2 cellular contexts compared by ENCODE assay signal in genomic region chr9:72362680-72363139, GRCh38.
TF ChIP-seq lines count a peak whose summit lies in the region.

No MANE protein-coding gene starts in this region.

TF ChIP-seq in SK-N-SH, 30 proteins besides CTCF, POLR2A, EP300 and RAD21 (continued from another document):
- no peak for TF ChIP-seq PBX3 (IDR thresholded peaks at IDR 0.05)
- TF ChIP-seq TEAD4 (IDR thresholded peaks at IDR 0.05; ENCODE audit: borderline replicate concordance, insufficient read depth) = no peak
- no peak for TF ChIP-seq FOXJ3 (CRISPR knock-in tag; IDR thresholded peaks at IDR 0.05)
- no peak for TF ChIP-seq GABPA (IDR thresholded peaks at IDR 0.05; ENCODE audit: low read depth)
- no peak for TF ChIP-seq POLR2AphosphoS5 (IDR thresholded peaks at IDR 0.05; ENCODE audit: low read depth, low read length)
- TF ChIP-seq REST (IDR thresholded peaks at IDR 0.05; ENCODE audit: low read depth, low read length) = no peak
- TF ChIP-seq MEF2A (IDR thresholded peaks at IDR 0.05; ENCODE audit: borderline replicate concordance, low read depth) = peak; percentile 73; the same call in 1 of the 2 replicates
- TF ChIP-seq FOSL2 (IDR thresholded peaks at IDR 0.05; ENCODE audit: borderline replicate concordance, low read depth) = no peak
- no peak for TF ChIP-seq ELF1 (IDR thresholded peaks at IDR 0.05)
- TF ChIP-seq NFIC (IDR thresholded peaks at IDR 0.05; ENCODE audit: borderline replicate concordance) = no peak
- TF ChIP-seq RFX5 (IDR thresholded peaks at IDR 0.05; ENCODE audit: low read length) = no peak
- no peak for TF ChIP-seq JUND (IDR thresholded peaks at IDR 0.05)
- peak; percentile 50 for TF ChIP-seq MAX (IDR thresholded peaks at IDR 0.05; ENCODE audit: low read depth)
- TF ChIP-seq MXI1 (IDR thresholded peaks at IDR 0.05; ENCODE audit: low read depth, low read length) = peak; percentile 98
- TF ChIP-seq RCOR1 (IDR thresholded peaks at IDR 0.05; ENCODE audit: low read length) = no peak
- no peak for TF ChIP-seq SMC3 (IDR thresholded peaks at IDR 0.05; ENCODE audit: low read depth, low read length)
- no peak for TF ChIP-seq TCF12 (IDR thresholded peaks at IDR 0.05)
- TF ChIP-seq USF1 (IDR thresholded peaks at IDR 0.05; ENCODE audit: borderline replicate concordance, low read depth) = peak; percentile 62; the same call in 1 of the 2 replicates
- TF ChIP-seq ZBTB33 (IDR thresholded peaks at IDR 0.05; ENCODE audit: borderline replicate concordance, low read depth) = no peak
- TF ChIP-seq USF2 (IDR thresholded peaks at IDR 0.05; ENCODE audit: borderline replicate concordance, low read depth, low read length) = no peak
- TF ChIP-seq EZH2phosphoT487 (IDR thresholded peaks at IDR 0.05; ENCODE audit: borderline replicate concordance, low read depth) = no peak
- no peak for TF ChIP-seq NRF1 (IDR thresholded peaks at IDR 0.05; ENCODE audit: low read depth, low read length)
- no peak for TF ChIP-seq CHD2 (IDR thresholded peaks at IDR 0.05; ENCODE audit: low read length, partially characterized antibody)
- no peak for TF ChIP-seq YY1 (IDR thresholded peaks at IDR 0.05; ENCODE audit: low read depth)
- TF ChIP-seq FOXM1 (IDR thresholded peaks at IDR 0.05; ENCODE audit: low read depth) = no peak

TF ChIP-seq in GM12878, 131 proteins besides CTCF, POLR2A, EP300 and RAD21 (continued from another document and continues in another):
- TF ChIP-seq SREBF1 (IDR thresholded peaks at IDR 0.05; ENCODE audit: low read length) (no peak), YY1 (IDR thresholded peaks at IDR 0.05; ENCODE audit: low read depth, low read length) (no peak), BCL3 (IDR thresholded peaks at IDR 0.05; ENCODE audit: borderline replicate concordance, insufficient read depth, low read depth, low read length, poor library complexity, severe bottlenecking) (no peak), KDM1A (IDR thresholded peaks at IDR 0.05; ENCODE audit: borderline replicate concordance) (no peak), PRDM15 (CRISPR knock-in tag; IDR thresholded peaks at IDR 0.05) (no peak), IRF5 (IDR thresholded peaks at IDR 0.05; ENCODE audit: borderline replicate concordance) (no peak), SUZ12 (IDR thresholded peaks at IDR 0.05; ENCODE audit: unreplicated experiment) (no peak), HSF1 (IDR thresholded peaks at IDR 0.05; ENCODE audit: low read depth, low read length) (no peak), KLF5 (IDR thresholded peaks at IDR 0.05; ENCODE audit: partially characterized antibody) (no peak), RELA (IDR thresholded peaks at IDR 0.05; ENCODE audit: borderline replicate concordance, partially characterized antibody) (no peak), NFIC (IDR thresholded peaks at IDR 0.05; ENCODE audit: low read depth, low read length) (no peak), JUND (IDR thresholded peaks at IDR 0.05; ENCODE audit: low read depth, low read length) (no peak), USF2 (IDR thresholded peaks at IDR 0.05; ENCODE audit: borderline replicate concordance, low read depth, low read length) (peak; percentile 60), MYB (IDR thresholded peaks at IDR 0.05; ENCODE audit: borderline replicate concordance, low read depth, low read length) (no peak), ASH2L (IDR thresholded peaks at IDR 0.05; ENCODE audit: borderline replicate concordance, low read depth) (no peak), ZNF592 (IDR thresholded peaks at IDR 0.05) (no peak), HDGF (IDR thresholded peaks at IDR 0.05) (no peak), MEF2B (IDR thresholded peaks at IDR 0.05; ENCODE audit: partially characterized antibody, poor library complexity, severe bottlenecking) (peak; percentile 55), SP1 (IDR thresholded peaks at IDR 0.05; ENCODE audit: low read depth, low read length) (no peak), MEF2A (IDR thresholded peaks at IDR 0.05; ENCODE audit: insufficient read depth, low read depth, low read length) (peak; percentile 67; the same call in 1 of the 2 replicates), BCL11A (IDR thresholded peaks at IDR 0.05; ENCODE audit: low read depth, low read length) (no peak), IRF3 (IDR thresholded peaks at IDR 0.05) (no peak), ZNF207 (IDR thresholded peaks at IDR 0.05; ENCODE audit: borderline replicate concordance) (no peak), EED (IDR thresholded peaks at IDR 0.05; ENCODE audit: low read depth) (no peak), POU2F2 (IDR thresholded peaks at IDR 0.05; ENCODE audit: borderline replicate concordance, low read depth, low read length) (no peak), FOS (IDR thresholded peaks at IDR 0.05; ENCODE audit: borderline replicate concordance, extremely low read depth, insufficient read length) (no peak), ZNF24 (IDR thresholded peaks at IDR 0.05) (no peak), PKNOX1 (IDR thresholded peaks at IDR 0.05) (peak; percentile 52; the same call in 1 of the 2 replicates), SKIL (IDR thresholded peaks at IDR 0.05; ENCODE audit: low read depth, poor library complexity, severe bottlenecking) (peak; percentile 8), ATF7 (IDR thresholded peaks at IDR 0.05; ENCODE audit: low read depth) (peak; percentile 80), MTA3 (IDR thresholded peaks at IDR 0.05; ENCODE audit: borderline replicate concordance, low read length) (no peak), IKZF1 (conservative IDR thresholded peaks at IDR 0.05) (no peak)
